25 cellular contexts compared by ENCODE assay signal in the genomic region with DNA sequence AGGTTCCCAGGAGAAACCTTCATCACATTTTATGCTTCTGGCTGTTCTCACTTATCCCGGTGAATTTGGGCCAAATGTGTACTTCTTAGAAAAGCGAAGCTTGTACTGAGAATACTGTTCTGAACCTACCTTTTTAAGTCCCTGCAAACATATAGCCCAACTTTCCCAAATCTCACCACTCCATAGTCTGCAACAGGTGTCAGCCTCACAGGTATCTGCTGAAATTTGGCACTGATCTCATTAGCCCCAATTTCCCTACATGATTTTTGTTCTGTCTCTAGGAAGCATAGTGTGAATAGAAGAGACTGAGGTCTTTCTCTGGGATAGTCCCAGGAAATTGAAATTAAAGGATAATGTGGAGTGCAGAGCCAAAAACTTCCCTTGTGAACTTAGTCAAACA. TPM values are rescaled to one million over a fixed set of nuclear protein-coding genes. Genes with fewer than 3 reads are reported as not detected.
DNase-seq lines count a peak whose midpoint lies in the region; ATAC-seq and TF ChIP-seq lines count a peak whose summit lies in the region.
"Had no signal": no experiment of that assay in that cellular context is flagged by ENCODE, and none has a peak within 500 bp of the region (broad histone marks: within the 10 kb centered on the region; RNA-seq: fewer than 3 reads in every experiment).

No MANE protein-coding gene starts in this region.

- H3K27ac Mint-ChIP-seq in activated naive CD8-positive, alpha-beta T cell = peak overlapping the region; percentile 2
- H3K27ac Mint-ChIP-seq in activated naive CD8-positive, alpha-beta T cell treated with anti-CD3 and anti-CD28 coated beads, Interleukin-2, amount 50 U/mL, for 24 hours = no peak overlapping the region
- H3K27ac Mint-ChIP-seq in brain = peak overlapping the region in 3 of 5 experiments; percentile 32 to 51 (median 45)
- no peak overlapping the region for H3K27ac Mint-ChIP-seq in type B pancreatic cell
- H3K27ac Mint-ChIP-seq: B cell, GM23338, IgD-negative memory B cell had no signal

- no peaks in the 10 kb centered on the region for H4K20me1 ChIP-seq in OCI-LY7 (ENCODE audit: insufficient read depth, low read length)

- POLR2A ChIA-PET in OCI-LY7 (lab: Charles Lee) = interaction anchor here (0.8 kb wide), 1 partner anchor 27 kb away, joined by 4 read pairs; no protein-coding TSS in a partner anchor

- intact Hi-C loops in OCI-LY7 (cut with micrococcal nuclease; ENCODE audit: unreplicated experiment) = no loop called here

- H3K4me2 ChIP-seq in OCI-LY7 (ENCODE audit: low read length) = no peak overlapping the region
- H3K4me2 ChIP-seq: A549, GM23338 had no signal

- no peak overlapping the region for H3K4me3 ChIP-seq in OCI-LY7 (ENCODE audit: low read depth, low read length, poor library complexity, severe bottlenecking)
- H3K4me3 ChIP-seq: A549, GM23338, HAP-1, MG63 had no signal

- no peaks in the 10 kb centered on the region for H3K9me2 ChIP-seq in OCI-LY7 (ENCODE audit: insufficient read depth, low read length)

- H2AFZ ChIP-seq in OCI-LY7 (ENCODE audit: low read length) = no peak overlapping the region
- H2AFZ ChIP-seq: GM23338 had no signal

- ATAC-seq in activated naive CD8-positive, alpha-beta T cell treated with anti-CD3 and anti-CD28 coated beads, Interleukin-2, amount 50 U/mL, for 24 hours = no peak
- ATAC-seq: A549, GM23338, SK-N-SH treated with all-trans-retinoic acid at 6 μM for 48 hours had no signal

- no peaks in the 10 kb centered on the region for H3K9me3 Mint-ChIP-seq in activated naive CD8-positive, alpha-beta T cell (ENCODE audit: low read depth)
- H3K9me3 Mint-ChIP-seq in activated naive CD8-positive, alpha-beta T cell treated with anti-CD3 and anti-CD28 coated beads, Interleukin-2, amount 50 U/mL, for 24 hours = no peaks in the 10 kb centered on the region
- no peaks in the 10 kb centered on the region for H3K9me3 Mint-ChIP-seq in brain
- H3K9me3 Mint-ChIP-seq in type B pancreatic cell = no peaks in the 10 kb centered on the region
- H3K9me3 Mint-ChIP-seq: CD14-positive monocyte, GM23338, IgD-negative memory B cell had no signal

- no peak overlapping the region for H3K4me3 Mint-ChIP-seq in activated naive CD8-positive, alpha-beta T cell
- no peak overlapping the region for H3K4me3 Mint-ChIP-seq in activated naive CD8-positive, alpha-beta T cell treated with anti-CD3 and anti-CD28 coated beads, Interleukin-2, amount 50 U/mL, for 24 hours
- no peak overlapping the region for H3K4me3 Mint-ChIP-seq in brain
- no peak overlapping the region for H3K4me3 Mint-ChIP-seq in type B pancreatic cell
- H3K4me3 Mint-ChIP-seq: B cell, CD14-positive monocyte, GM23338, IgD-negative memory B cell had no signal

- peaks cover 14% of the 10 kb centered on the region for H3K4me1 ChIP-seq in OCI-LY7 (ENCODE audit: insufficient read depth, low read length, poor library complexity, severe bottlenecking)
- H3K4me1 ChIP-seq: A549, HAP-1 had no signal

- CTCF ChIA-PET in OCI-LY7 (lab: Charles Lee; ENCODE audit: unreplicated experiment) = no interaction called here

- no peak for DNase-seq in activated naive CD8-positive, alpha-beta T cell treated with anti-CD3 and anti-CD28 coated beads, Interleukin-2, amount 50 U/mL, for 24 hours
- DNase-seq in OCI-LY7 (ENCODE audit: low spot score) (no peak), type B pancreatic cell (ENCODE audit: extremely low spot score, unreplicated experiment) (no peak), HCEC 1CT (no peak)
- DNase-seq in effector CD8-positive, alpha-beta T cell (lab: John Stamatoyannopoulos, UW) = no peak
- DNase-seq: DMS 273 treated with DMSO at 0.1 percent for 48 hours, DMS79 treated with DMSO at 0.1 percent for 48 hours, Kasumi-1, MG63, NCI-H1417, NCI-H1694 treated with DMSO at 0.1 percent for 48 hours, NCI-H2081 treated with DMSO at 0.1 percent for 48 hours, NCI-H2171 treated with DMSO at 0.1 percent for 48 hours, NCI-H446, NCI-H526, SIG-M5 had no signal

- peak overlapping the region; percentile 19 for H3K27ac ChIP-seq in OCI-LY7 (ENCODE audit: low read depth, low read length, poor library complexity, severe bottlenecking)
- H3K27ac ChIP-seq: A549 had no signal

- H3K36me3 Mint-ChIP-seq in activated naive CD8-positive, alpha-beta T cell = peaks cover 5% of the 10 kb centered on the region
- peaks cover 39% of the 10 kb centered on the region for H3K36me3 Mint-ChIP-seq in activated naive CD8-positive, alpha-beta T cell treated with anti-CD3 and anti-CD28 coated beads, Interleukin-2, amount 50 U/mL, for 24 hours (ENCODE audit: low read depth)
- H3K36me3 Mint-ChIP-seq in brain (peaks cover 78% of the 10 kb centered on the region), type B pancreatic cell (peaks cover 15% of the 10 kb centered on the region)

- H3K4me1 Mint-ChIP-seq in activated naive CD8-positive, alpha-beta T cell (ENCODE audit: low read depth) = peaks cover 5% of the 10 kb centered on the region
- H3K4me1 Mint-ChIP-seq in activated naive CD8-positive, alpha-beta T cell treated with anti-CD3 and anti-CD28 coated beads, Interleukin-2, amount 50 U/mL, for 24 hours = no peaks in the 10 kb centered on the region
- H3K4me1 Mint-ChIP-seq in brain (no peaks in the 10 kb centered on the region), type B pancreatic cell (ENCODE audit: unreplicated experiment) (no peaks in the 10 kb centered on the region)
- H3K4me1 Mint-ChIP-seq: B cell, CD14-positive monocyte, GM23338 had no signal

- no peaks in the 10 kb centered on the region for H3K9me3 ChIP-seq in OCI-LY7 (ENCODE audit: low read length)
- H3K9me3 ChIP-seq: A549, HAP-1, MG63 had no signal

- BruUV-seq in OCI-LY7 (replicated peaks; lab: Mats Ljungman, UMichigan) = TSS peak; percentile 52

- no peaks in the 10 kb centered on the region; the same call in 1 of the 2 replicates for H3K79me2 ChIP-seq in OCI-LY7 (ENCODE audit: insufficient read depth, low read depth, low read length)

- no peak for TF ChIP-seq CTCF in OCI-LY7 (conservative IDR thresholded peaks at IDR 0.05; ENCODE audit: low read length)
- no peak for TF ChIP-seq CTCF in brain (conservative IDR thresholded peaks at IDR 0.05)
- no peak for TF ChIP-seq CTCF in type B pancreatic cell (conservative IDR thresholded peaks at IDR 0.05)

- no peaks in the 10 kb centered on the region for H3K27me3 Mint-ChIP-seq in activated naive CD8-positive, alpha-beta T cell
- no peaks in the 10 kb centered on the region for H3K27me3 Mint-ChIP-seq in activated naive CD8-positive, alpha-beta T cell treated with anti-CD3 and anti-CD28 coated beads, Interleukin-2, amount 50 U/mL, for 24 hours
- H3K27me3 Mint-ChIP-seq in brain (no peaks in the 10 kb centered on the region), type B pancreatic cell (no peaks in the 10 kb centered on the region)
- H3K27me3 Mint-ChIP-seq: B cell, IgD-negative memory B cell had no signal

- H3K36me3 ChIP-seq in OCI-LY7 (ENCODE audit: insufficient read depth, low read length) = peaks cover 87% of the 10 kb centered on the region

RNA-seq across cellular contexts. Expression of a gene that starts 11.5 kb away (rescaled TPM):
- total RNA-seq in OCI-LY7 (2014; rRNA removed; shearing (Covaris generic)) = 15.9 and 17.2 TPM in 2 replicates
- 20.8 and 21.0 TPM in 2 replicates for total RNA-seq in OCI-LY7 (2022)
- polyA plus RNA-seq in brain (ENCODE audit: insufficient read depth, low read depth, low replicate concordance) = 12.2 TPM
- 35.3 and 45.4 TPM in 2 replicates for total RNA-seq in type B pancreatic cell (ENCODE audit: low replicate concordance)

RNA-seq across cellular contexts. Expression of a gene that starts 34.5 kb away (rescaled TPM):
- 84.6 and 88.9 TPM in 2 replicates for total RNA-seq in OCI-LY7 (2014; rRNA removed; shearing (Covaris generic))
- 121 and 127 TPM in 2 replicates for total RNA-seq in OCI-LY7 (2022)
- 24.1 TPM for polyA plus RNA-seq in brain (ENCODE audit: insufficient read depth, low read depth, low replicate concordance)
- total RNA-seq in type B pancreatic cell (ENCODE audit: low replicate concordance) = 42.5 and 57.8 TPM in 2 replicates

RNA-seq across cellular contexts. Expression of a gene that starts 40.3 kb away (rescaled TPM):
- total RNA-seq in OCI-LY7 (2014; rRNA removed; shearing (Covaris generic)) = 41.6 and 41.8 TPM in 2 replicates
- total RNA-seq in OCI-LY7 (2022) = 56.8 and 60.8 TPM in 2 replicates
- polyA plus RNA-seq in brain (ENCODE audit: insufficient read depth, low read depth, low replicate concordance) = 271 TPM
- total RNA-seq in type B pancreatic cell (ENCODE audit: low replicate concordance) = 0.74 and 2.3 TPM in 2 replicates

RNA-seq across cellular contexts. Expression of a gene that starts 41.8 kb away (rescaled TPM):
- 3.0 TPM in 1 of 2 replicates, not detected in the other for total RNA-seq in OCI-LY7 (2014; rRNA removed; shearing (Covaris generic))
- total RNA-seq in OCI-LY7 (2022) (0.34 TPM in 1 of 2 replicates, not detected in the other), type B pancreatic cell (ENCODE audit: low replicate concordance) (not detected in 2 replicates)
- not detected for polyA plus RNA-seq in brain (ENCODE audit: insufficient read depth, low read depth, low replicate concordance)
- total RNA-seq: B cell, GM23338 had no signal
- polyA plus RNA-seq: CD14-positive monocyte, GM23338 had no signal

RNA-seq across cellular contexts. Expression of a gene that starts 42.7 kb away (rescaled TPM):
- total RNA-seq in OCI-LY7 (2014; rRNA removed; shearing (Covaris generic)) = 44.9 and 46.0 TPM in 2 replicates
- total RNA-seq in OCI-LY7 (2022) (78.0 and 80.0 TPM in 2 replicates), type B pancreatic cell (ENCODE audit: low replicate concordance) (48.0 and 59.3 TPM in 2 replicates)
- 17.9 TPM for polyA plus RNA-seq in brain (ENCODE audit: insufficient read depth, low read depth, low replicate concordance)

Comparison
In these comparisons a context has a peak if more than half of its experiments do, and no peak if none do; other contexts are left out.
1. H3K27ac Mint-ChIP-seq: peak in activated naive CD8-positive, alpha-beta T cell (single experiment) and brain (3 of 5); none in activated naive CD8-positive, alpha-beta T cell treated with anti-CD3 and anti-CD28 coated beads, Interleukin-2, amount 50 U/mL, for 24 hours (single experiment) and type B pancreatic cell (single experiment).
2. RNA of a gene that starts 40.3 kb away (total RNA-seq): 41.6 to 60.8 TPM in OCI-LY7; 0.74 to 2.3 TPM in type B pancreatic cell; every median in the first group is over 10 times any median in the second.